8 cellular contexts compared by ENCODE assay signal in the genomic region with DNA sequence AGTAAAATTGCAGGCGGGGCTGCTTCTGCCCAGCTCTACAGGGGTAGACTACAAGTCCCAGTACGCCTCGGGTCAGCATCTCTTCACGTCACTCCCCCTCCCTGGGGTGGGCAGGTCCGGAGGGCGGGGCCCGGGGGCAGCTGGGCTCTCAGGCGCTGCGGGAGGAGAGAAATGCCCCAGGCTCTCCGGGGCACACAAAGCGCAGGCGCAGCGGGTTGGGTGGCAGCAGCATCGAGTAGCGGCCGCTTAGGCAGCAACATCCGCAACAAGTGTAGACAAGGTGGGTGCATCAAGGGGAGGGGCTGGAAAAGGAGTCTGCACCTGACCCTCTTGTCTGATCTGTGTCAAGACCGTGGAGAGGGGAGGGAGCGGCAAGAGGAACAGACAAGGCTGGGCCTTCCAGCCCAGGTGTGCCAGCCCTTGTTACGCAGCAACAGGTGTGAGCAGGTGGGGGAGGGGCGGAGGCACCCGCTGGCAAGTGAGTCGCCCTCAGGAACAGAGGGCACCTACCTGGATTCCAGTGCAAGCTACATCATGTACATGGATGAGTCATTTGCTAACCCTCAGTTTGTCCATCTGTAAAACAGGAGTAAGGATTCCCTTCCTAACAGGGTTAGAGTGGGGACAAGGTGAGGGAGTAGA. TPM values are rescaled to one million over a fixed set of nuclear protein-coding genes. Genes with fewer than 3 reads are reported as not detected.
A peak's percentile ranks its signal among the peaks of the same experiment; 100 is the strongest.
DNase-seq lines count a peak whose midpoint lies in the region; ATAC-seq and TF ChIP-seq lines count a peak whose summit lies in the region.

No MANE protein-coding gene starts in this region.

- H3K36me3 ChIP-seq in BE2C, result no peaks in the 10 kb centered on the region

- no peaks in the 10 kb centered on the region; the same call in 1 of the 2 replicates for H3K4me1 ChIP-seq in BE2C

- peaks cover 18 to 28% (median 20%) of the 10 kb centered on the region in 3 donors for H3K4me1 Mint-ChIP-seq in IgD-negative memory B cell
- peaks cover 5% of the 10 kb centered on the region for H3K4me1 Mint-ChIP-seq in activated T-helper 17 cell treated with anti-CD3 and anti-CD28 coated beads, Interleukin-2, amount 50 U/mL, for 72 hours
- peaks cover 4 to 10% of the 10 kb centered on the region in 2 donors for H3K4me1 Mint-ChIP-seq in natural killer cell

- peak overlapping the region; percentile 33 to 89 (median 82) for H3K27ac Mint-ChIP-seq in IgD-negative memory B cell
- peak overlapping the region; percentile 15 for H3K27ac Mint-ChIP-seq in activated T-helper 17 cell treated with anti-CD3 and anti-CD28 coated beads, Interleukin-2, amount 50 U/mL, for 72 hours
- peak overlapping the region in 1 of 2 donors; percentile 70 for H3K27ac Mint-ChIP-seq in natural killer cell

- H3K27me3 Mint-ChIP-seq in IgD-negative memory B cell, result no peaks in the 10 kb centered on the region
- H3K27me3 Mint-ChIP-seq in activated T-helper 17 cell treated with anti-CD3 and anti-CD28 coated beads, Interleukin-2, amount 50 U/mL, for 72 hours, result no peaks in the 10 kb centered on the region
- peaks cover 0 to 10% of the 10 kb centered on the region in 2 donors for H3K27me3 Mint-ChIP-seq in natural killer cell (ENCODE audit: low read depth in 2 of 2)

- H3K36me3 Mint-ChIP-seq in IgD-negative memory B cell, result peaks cover 3% of the 10 kb centered on the region
- no peaks in the 10 kb centered on the region for H3K36me3 Mint-ChIP-seq in activated T-helper 17 cell treated with anti-CD3 and anti-CD28 coated beads, Interleukin-2, amount 50 U/mL, for 72 hours (ENCODE audit: low read depth)
- no peaks in the 10 kb centered on the region for H3K36me3 Mint-ChIP-seq in natural killer cell

- no peaks in the 10 kb centered on the region for H3K27me3 ChIP-seq in BE2C

- H3K9me3 Mint-ChIP-seq in IgD-negative memory B cell (no peaks in the 10 kb centered on the region), natural killer cell (no peaks in the 10 kb centered on the region)
- H3K9me3 Mint-ChIP-seq in activated T-helper 17 cell treated with anti-CD3 and anti-CD28 coated beads, Interleukin-2, amount 50 U/mL, for 72 hours, result no peaks in the 10 kb centered on the region

- intact Hi-C loops in natural killer cell (cut with micrococcal nuclease), result no loop called here

- H3K4me3 ChIP-seq in BE2C (ENCODE audit: low read depth, low read length), result peak overlapping the region; percentile 11; the same call in 1 of the 2 replicates
- H3K4me3 ChIP-seq in fibroblast of mammary gland (ENCODE audit: control insufficient read depth, low read depth, low read length), result peak overlapping the region; percentile 20

- DNase-seq in BE2C, result peak; percentile 90
- DNase-seq in GM20000 (ENCODE audit: low spot score), result peak; percentile 86
- peak; percentile 71 for DNase-seq in fibroblast of mammary gland (ENCODE audit: low read depth)
- peak; percentile 76 for DNase-seq in natural killer cell
- DNase-seq in stimulated activated naive CD4-positive, alpha-beta T cell (lab: John Stamatoyannopoulos, UW), result peak; percentile 86 to 95 (median 92)

- peak; percentile 100 for ATAC-seq in activated T-helper 17 cell treated with anti-CD3 and anti-CD28 coated beads, Interleukin-2, amount 50 U/mL, for 72 hours (replicated peaks)
- peak; percentile 98 to 100 (median 100) for ATAC-seq in natural killer cell

- H3K4me3 Mint-ChIP-seq in IgD-negative memory B cell, result peak overlapping the region; percentile 66 to 93 (median 88)
- peak overlapping the region; percentile 74 for H3K4me3 Mint-ChIP-seq in activated T-helper 17 cell treated with anti-CD3 and anti-CD28 coated beads, Interleukin-2, amount 50 U/mL, for 72 hours
- peak overlapping the region; percentile 37 for H3K4me3 Mint-ChIP-seq in natural killer cell

- H3K9me3 ChIP-seq in BE2C, result no peaks in the 10 kb centered on the region

- TF ChIP-seq CTCF in BE2C (IDR thresholded peaks at IDR 0.05; ENCODE audit: low read depth, low read length), result no peak
- TF ChIP-seq CTCF in GM20000 (IDR thresholded peaks at IDR 0.05; ENCODE audit: extremely low read depth, missing control alignments), result no peak
- TF ChIP-seq CTCF in fibroblast of mammary gland (conservative IDR thresholded peaks at IDR 0.05; ENCODE audit: control insufficient read depth, insufficient read depth, low read depth, low read length), result no peak
- TF ChIP-seq CTCF in natural killer cell (IDR thresholded peaks at IDR 0.05), result no peak

TF ChIP-seq in PFSK-1, 5 proteins besides CTCF, POLR2A, EP300 and RAD21:
- TF ChIP-seq FOXP2 (optimal IDR thresholded peaks at IDR 0.05; ENCODE audit: borderline replicate concordance, extremely low read depth, extremely low read length, insufficient read depth) (peak; percentile 48), SIN3A (IDR thresholded peaks at IDR 0.05; ENCODE audit: borderline replicate concordance, insufficient read depth, low read length) (no peak)
TF ChIP-seq in PFSK-1: peak in this region for 1.

RNA-seq across cellular contexts. Expression of gene PLEKHB1, which starts 1.2 kb away (rescaled TPM):
- polyA plus RNA-seq in BE2C (2012; ENCODE audit: insufficient read depth, insufficient read length, low read depth), result 0.48 TPM
- 50.3 TPM for polyA plus RNA-seq in IgD-negative memory B cell
- 0.89 TPM for polyA plus RNA-seq in PFSK-1 (2012; ENCODE audit: insufficient read length, low read depth)
- total RNA-seq in activated T-helper 17 cell treated with anti-CD3 and anti-CD28 coated beads, Interleukin-2, amount 50 U/mL, for 72 hours, result 10 to 100 TPM in 1 of 2 donors, 1 to 10 TPM in 1; 9.7 to 11.9 TPM
- total RNA-seq in natural killer cell, result 1 to 10 TPM; 2.9 to 4.3 (median 3.9) TPM

RNA-seq across cellular contexts. Expression of gene FAM168A, which starts 49.7 kb away (rescaled TPM):
- 32.2 TPM for polyA plus RNA-seq in BE2C (2012; ENCODE audit: insufficient read depth, insufficient read length, low read depth)
- 2.6 TPM for polyA plus RNA-seq in IgD-negative memory B cell
- polyA plus RNA-seq in PFSK-1 (2012; ENCODE audit: insufficient read length, low read depth), result 14.8 TPM
- total RNA-seq in activated T-helper 17 cell treated with anti-CD3 and anti-CD28 coated beads, Interleukin-2, amount 50 U/mL, for 72 hours, result 10 to 100 TPM; 16.0 to 33.2 TPM
- 10 to 100 TPM; 27.4 to 39.8 (median 30.4) TPM for total RNA-seq in natural killer cell

Comparison
In these comparisons a context has a peak if more than half of its experiments do, and no peak if none do; other contexts are left out.
1. Peak in every context shown above with its lines: DNase-seq, ATAC-seq and H3K4me3 ChIP-seq.
2. H3K4me3 Mint-ChIP-seq: peak in every context shown above with its lines; median percentile 88 in IgD-negative memory B cell; 74 in activated T-helper 17 cell treated with anti-CD3 and anti-CD28 coated beads, Interleukin-2, amount 50 U/mL, for 72 hours; 37 in natural killer cell.